7 cellular contexts compared by ENCODE assay signal in genomic region chr9:137604345-137605145, GRCh38. TPM values are rescaled to one million over a fixed set of nuclear protein-coding genes. Genes with fewer than 3 reads are reported as not detected.
A peak's percentile ranks its signal among the peaks of the same experiment; 100 is the strongest.
DNase-seq lines count a peak whose midpoint lies in the region; ATAC-seq and TF ChIP-seq lines count a peak whose summit lies in the region.

No MANE protein-coding gene starts in this region.

- no peaks in the 10 kb centered on the region for H3K4me1 ChIP-seq in HEK293 (ENCODE audit: control insufficient read depth, insufficient read depth, low read length)

- CTCF ChIA-PET in HEK293 (lab: Yijun Ruan, JAX), result no interaction called here

- H3K4me3 ChIP-seq in HEK293 (ENCODE audit: low read depth, low read length), result peak overlapping the region; percentile 43
- peak overlapping the region; percentile 27; the same call in 1 of the 2 replicates for H3K4me3 ChIP-seq in WERI-Rb-1 (ENCODE audit: low read depth, low read length)

- intact Hi-C loops in left ventricle myocardium superior (cut with micrococcal nuclease), result no loop called here

- no peaks in the 10 kb centered on the region for H3K27me3 ChIP-seq in WERI-Rb-1 (ENCODE audit: insufficient read depth, low read depth, severe bottlenecking)

- DNase-seq in WERI-Rb-1 (no peak), left ventricle myocardium superior (no peak), NOMO-1 treated with DMSO at 0.1 percent for 48 hours (lab: John Stamatoyannopoulos, UW; ENCODE audit: unreplicated experiment) (no peak), NCI-H187 treated with DMSO at 0.1 percent for 48 hours (lab: John Stamatoyannopoulos, UW) (no peak), inferior parietal cortex (ENCODE audit: extremely low spot score) (no peak)

- no peaks in the 10 kb centered on the region for H3K9me3 ChIP-seq in HEK293 (ENCODE audit: control insufficient read depth, insufficient read depth, low read depth, low read length)
- H3K9me3 ChIP-seq in WERI-Rb-1 (ENCODE audit: severe bottlenecking), result no peaks in the 10 kb centered on the region

- POLR2A ChIA-PET in HEK293 (lab: Yijun Ruan, JAX), result interaction anchor here (0.6 to 2.3 kb wide), 16 partner anchors 9 to 518 kb away, joined by 3 to 43 read pairs (median 5); partner anchors contain the start of genes DPH7, EHMT1, MAN1B1 and MRPL41

- no peaks in the 10 kb centered on the region for H3K9me3 Mint-ChIP-seq in stimulated activated memory B cell treated with anti-CD40 and anti-IgM and Interleukin-4, amounts not matched to agents 10 μg/mL and 1 μg/mL and 100 μg/mL, for 72 hours

- no peaks in the 10 kb centered on the region for H3K36me3 ChIP-seq in HEK293 (ENCODE audit: control insufficient read depth in 2 of 2, insufficient read depth in 1 of 2, low read length in 2 of 2)
- H3K36me3 ChIP-seq in WERI-Rb-1, result no peaks in the 10 kb centered on the region

- TF ChIP-seq CTCF in HEK293 (tag by site-specific recombination; IDR thresholded peaks at IDR 0.05) (no peak), WERI-Rb-1 (IDR thresholded peaks at IDR 0.05; ENCODE audit: low read depth, low read length) (no peak)

- ATAC-seq in left ventricle myocardium superior, result peak; percentile 0
- ATAC-seq in stimulated activated memory B cell treated with anti-CD40 and anti-IgM and Interleukin-4, amounts not matched to agents 10 μg/mL and 1 μg/mL and 100 μg/mL, for 72 hours, result no peak

- peaks cover 33% of the 10 kb centered on the region for H3K4me1 Mint-ChIP-seq in stimulated activated memory B cell treated with anti-CD40 and anti-IgM and Interleukin-4, amounts not matched to agents 10 μg/mL and 1 μg/mL and 100 μg/mL, for 72 hours

- H3K4me3 Mint-ChIP-seq in stimulated activated memory B cell treated with anti-CD40 and anti-IgM and Interleukin-4, amounts not matched to agents 10 μg/mL and 1 μg/mL and 100 μg/mL, for 72 hours, result peak overlapping the region; percentile 67

- no peaks in the 10 kb centered on the region for H3K36me3 Mint-ChIP-seq in stimulated activated memory B cell treated with anti-CD40 and anti-IgM and Interleukin-4, amounts not matched to agents 10 μg/mL and 1 μg/mL and 100 μg/mL, for 72 hours

- H3K27ac ChIP-seq in HEK293 (ENCODE audit: extremely low read depth, low read depth, low read length) (no peak overlapping the region), WERI-Rb-1 (no peak overlapping the region)

- H3K27ac Mint-ChIP-seq in stimulated activated memory B cell treated with anti-CD40 and anti-IgM and Interleukin-4, amounts not matched to agents 10 μg/mL and 1 μg/mL and 100 μg/mL, for 72 hours, result no peak overlapping the region

- no peaks in the 10 kb centered on the region for H3K27me3 Mint-ChIP-seq in stimulated activated memory B cell treated with anti-CD40 and anti-IgM and Interleukin-4, amounts not matched to agents 10 μg/mL and 1 μg/mL and 100 μg/mL, for 72 hours

TF ChIP-seq in HEK293, 187 proteins besides CTCF, POLR2A, EP300 and RAD21:
- no peak for TF ChIP-seq ZNF37A (tag by site-specific recombination; IDR thresholded peaks at IDR 0.05)
- no peak for TF ChIP-seq ZNF785 (tag by site-specific recombination; IDR thresholded peaks at IDR 0.05)
- TF ChIP-seq FEZF1 (tag by site-specific recombination; IDR thresholded peaks at IDR 0.05), result no peak
- no peak for TF ChIP-seq ZBTB1 (tag by site-specific recombination; IDR thresholded peaks at IDR 0.05)
- TF ChIP-seq KLF1 (tag by site-specific recombination; IDR thresholded peaks at IDR 0.05), result peak; percentile 34; the same call in 1 of the 2 replicates
- no peak for TF ChIP-seq BCL6B (tag by site-specific recombination; IDR thresholded peaks at IDR 0.05)
- TF ChIP-seq ZSCAN30 (tag by site-specific recombination; IDR thresholded peaks at IDR 0.05), result no peak
- peak; percentile 52 for TF ChIP-seq GLIS1 (tag by site-specific recombination; IDR thresholded peaks at IDR 0.05)
- no peak for TF ChIP-seq ZNF777 (tag by site-specific recombination; IDR thresholded peaks at IDR 0.05; ENCODE audit: borderline replicate concordance)
- TF ChIP-seq INSM2 (tag by site-specific recombination; IDR thresholded peaks at IDR 0.05), result no peak

RNA-seq across cellular contexts. Expression of gene ARRDC1, which starts 0.9 kb away (rescaled TPM):
- 17.3 TPM for total RNA-seq in left ventricle myocardium superior

RNA-seq across cellular contexts. Expression of gene ZMYND19, which starts 14.2 kb away (rescaled TPM):
- 11.6 TPM for total RNA-seq in left ventricle myocardium superior

RNA-seq across cellular contexts. Expression of gene EHMT1, which starts 14.3 kb away (rescaled TPM):
- total RNA-seq in left ventricle myocardium superior, result 37.0 TPM

RNA-seq across cellular contexts. Expression of gene DPH7, which starts 25.8 kb away (rescaled TPM):
- 21.8 TPM for total RNA-seq in left ventricle myocardium superior

RNA-seq across cellular contexts. Expression of gene MRPL41, which starts 52.9 kb away (rescaled TPM):
- 228 TPM for total RNA-seq in left ventricle myocardium superior
